ENCODE assay signal across 7 cellular contexts in genomic region chr19:18522124-18522861, GRCh38. TPM values are rescaled to one million over a fixed set of nuclear protein-coding genes. Genes with fewer than 3 reads are reported as not detected.
DNase-seq lines count a peak whose midpoint lies in the region; ATAC-seq, FAIRE-seq and TF ChIP-seq lines count a peak whose summit lies in the region.

No MANE protein-coding gene starts in this region.

- H3K79me2 ChIP-seq in GM12878 (ENCODE audit: control insufficient read depth, insufficient read depth, low read length): peaks cover 44% of the 10 kb centered on the region

- WGBS in GM12878 (ENCODE audit: insufficient coverage, insufficient replicate concordance, low lambda C conversion rate, missing lambda C conversion rate): 2% methylated on average over 31 of the region's 51 CpGs

- no peaks in the 10 kb centered on the region for H3K36me3 ChIP-seq in GM12878 (ENCODE audit: control insufficient read depth in 2 of 2, insufficient read depth in 2 of 2, low read length in 1 of 2)

- H3K4me1 ChIP-seq in GM12878 (ENCODE audit: control insufficient read depth, insufficient read depth, low read length): peaks cover 8% of the 10 kb centered on the region

- CTCF ChIA-PET in GM12878 (lab: Yijun Ruan, JAX): interaction anchor here (0.6 to 6.5 kb wide), 7 partner anchors 22 to 326 kb away, joined by 3 to 64 read pairs (median 3); partner anchors contain the start of genes FKBP8, KXD1, REX1BD and UBA52

- no peak for TF ChIP-seq RAD21 in GM12878 (IDR thresholded peaks at IDR 0.05; ENCODE audit: insufficient read depth, low read depth, low read length)

- TF ChIP-seq CTCF in GM12878 (IDR thresholded peaks at IDR 0.05 in 2 of 3, conservative IDR thresholded peaks at IDR 0.05 in 1 of 3; ENCODE audit: control insufficient read depth in 2 of 3, extremely low read depth in 1 of 3, insufficient read depth in 1 of 3, low read depth in 3 of 3, low read length in 3 of 3): 0 out of 6 replicates have a peak, but pooled peaks of 1 of the 3 experiments have one; percentile 2
- no peak for TF ChIP-seq CTCF in retinal pigment epithelial cell (conservative IDR thresholded peaks at IDR 0.05; ENCODE audit: low read depth, low read length)

- no TSS peak for BruUV-seq in GM12878 (replicated peaks; lab: Mats Ljungman, UMichigan)

- H3K27ac ChIP-seq in GM12878 (ENCODE audit: control insufficient read depth, insufficient read depth): peak overlapping the region; percentile 62

- no peaks in the 10 kb centered on the region for H3K9me3 ChIP-seq in GM12878 (replicated peaks; ENCODE audit: control insufficient read depth, insufficient read depth, low read length)

- in situ Hi-C loops in GM12878 (cut with MboI): no loop called here

- SMC1A ChIA-PET in GM12878 (lab: Charles Lee; ENCODE audit: uncharacterized antibody, unreplicated experiment): interaction anchor here (1.2 to 5.4 kb wide), 6 partner anchors 20 to 152 kb away, joined by 3 to 24 read pairs (median 5); partner anchors contain the start of genes KXD1 and REX1BD

- peak overlapping the region; percentile 90 for H3K4me2 ChIP-seq in GM12878 (ENCODE audit: control insufficient read depth, insufficient read depth)

- intact Hi-C loops in GM12878 (cut with micrococcal nuclease; ENCODE audit: unreplicated experiment): loop anchor here (1.0 to 2.0 kb wide), 4 partner anchors 35 to 114 kb away; partner anchors contain the start of genes KXD1, REX1BD and UBA52

- POLR2A ChIA-PET in GM12878 (lab: Charles Lee): interaction anchor here (0.6 to 4.7 kb wide), 10 partner anchors 20 to 318 kb away, joined by 3 to 48 read pairs (median 6); partner anchors contain the start of genes FKBP8, KXD1, REX1BD and UBA52

- H4K20me1 ChIP-seq in GM12878 (ENCODE audit: control insufficient read depth, insufficient read depth): no peaks in the 10 kb centered on the region

- H3K27me3 ChIP-seq in GM12878 (replicated peaks in 1 of 2; ENCODE audit: control insufficient read depth in 2 of 2, insufficient read depth in 2 of 2, low read length in 1 of 2): no peaks in the 10 kb centered on the region

- ATAC-seq in GM18511 (IDR thresholded peaks at IDR 0.05; ENCODE audit: unreplicated experiment) (peak; percentile 87), HG03025 (IDR thresholded peaks at IDR 0.05; ENCODE audit: low FRiP score, unreplicated experiment) (peak; percentile 86), GM12878 (peak; percentile 94)

- peak; percentile 76 for TF ChIP-seq POLR2A in GM12878 (IDR thresholded peaks at IDR 0.05; ENCODE audit: low read depth, low read length)

- H3K9ac ChIP-seq in GM12878 (ENCODE audit: control insufficient read depth, insufficient read depth, low read length): peak overlapping the region; percentile 58

- DNase-seq in NCI-H2029 treated with DMSO at 0.1 percent for 48 hours (lab: John Stamatoyannopoulos, UW) (peak; percentile 97), T1000 (lab: John Stamatoyannopoulos, UW) (peak; percentile 99), GM12878 (ENCODE audit: low read depth, low spot score) (peak; percentile 99), hypothalamus (lab: John Stamatoyannopoulos, UW) (peak; percentile 93 to 100 (median 100)), retinal pigment epithelial cell (ENCODE audit: low read depth) (peak; percentile 99)

- FAIRE-seq in GM12878 (lab: Jason Lieb, UNC): peak; percentile 99

- RAD21 ChIA-PET in GM12878 (lab: Charles Lee; ENCODE audit: unreplicated experiment): interaction anchor here (0.6 to 5.1 kb wide), 6 partner anchors 12 to 66 kb away, joined by 3 to 35 read pairs (median 6); partner anchors contain the start of genes KXD1, REX1BD and UBA52

- H2AFZ ChIP-seq in GM12878 (ENCODE audit: control insufficient read depth, low read depth, low read length): peak overlapping the region; percentile 57

- TF ChIP-seq EP300 in GM12878 (IDR thresholded peaks at IDR 0.05; ENCODE audit: borderline replicate concordance in 1 of 2, control insufficient read depth in 1 of 2, low read depth in 2 of 2, low read length in 2 of 2): no peak; a peak in 1 of 4 replicates

- H3K4me3 ChIP-seq in GM12878 (0 out of 2 replicates have a peak overlapping the region, but pooled peaks have one; percentile 54), retinal pigment epithelial cell (ENCODE audit: low read length) (peak overlapping the region; percentile 85)

TF ChIP-seq in GM12878, 131 proteins besides CTCF, POLR2A, EP300 and RAD21 (continues in another document):
- peak; percentile 35; the same call in 1 of the 2 replicates for TF ChIP-seq NRF1 (conservative IDR thresholded peaks at IDR 0.05; ENCODE audit: low read depth, low read length)

RNA-seq across cellular contexts. Expression of gene ELL, which starts 0.4 kb away (rescaled TPM):
- total RNA-seq in GM12878 (2013; cell fraction: nucleolus; rRNA removed): 31.6 and 39.3 TPM in 2 replicates
- total RNA-seq in GM12878 (2014; rRNA removed) (11.7 and 13.1 TPM in 2 replicates), GM12878 (2014; rRNA removed; fragmentation: Illumina TruSeq; extraction: Trizol) (3.8 and 5.1 TPM in 2 replicates), GM12878 (2021) (19.7 and 25.0 TPM in 2 replicates)
- 4.6 TPM for polyA plus RNA-seq in GM12878 (2011; ENCODE audit: low read depth)
- polyA plus RNA-seq in GM12878 (2011; rRNA removed) (2.4 and 4.6 TPM in 2 replicates), GM12878 (2014; fragmentation: Illumina TruSeq; extraction: Trizol) (0.87 and 3.6 TPM in 2 replicates), GM12878 (2014; fragmentation: Nextera tagmentation; extraction: Ambion mirVana) (under 1 TPM; 0.91 to 0.98 TPM), GM12878 (2014; rRNA removed) (13.8 and 16.8 TPM in 2 replicates), GM12878 (2016; fragmentation: Nextera tagmentation; extraction: Ambion mirVana) (10 to 100 TPM; 21.2 to 21.6 TPM)
- polyA plus RNA-seq in GM12878 (2011; cell fraction: cytosol; rRNA removed): 6.1 and 9.0 TPM in 2 replicates
- polyA plus RNA-seq in GM12878 (2011; cell fraction: nucleus; rRNA removed): 23.5 and 30.6 TPM in 2 replicates
- polyA plus RNA-seq in GM12878 (2012): 13.5 and 16.7 TPM in 2 replicates
- 5.9 and 12.4 TPM in 2 replicates for polyA minus RNA-seq in GM12878 (2011; rRNA and poly(A)+ RNA removed)
- 4.8 and 10.7 TPM in 2 replicates for polyA minus RNA-seq in GM12878 (2011; cell fraction: cytosol; rRNA and poly(A)+ RNA removed)
- 7.1 and 13.3 TPM in 2 replicates for polyA minus RNA-seq in GM12878 (2011; cell fraction: nucleus; rRNA and poly(A)+ RNA removed)

RNA-seq across cellular contexts. Expression of gene FKBP8, which starts 21.1 kb away (rescaled TPM):
- total RNA-seq in GM12878 (2013; cell fraction: nucleolus; rRNA removed): 50.6 and 53.1 TPM in 2 replicates
- 157 and 192 TPM in 2 replicates for total RNA-seq in GM12878 (2014; rRNA removed)
- total RNA-seq in GM12878 (2014; rRNA removed; fragmentation: Illumina TruSeq; extraction: Trizol): 59.8 and 66.4 TPM in 2 replicates
- 204 and 205 TPM in 2 replicates for total RNA-seq in GM12878 (2021)
- 74.1 TPM for polyA plus RNA-seq in GM12878 (2011; ENCODE audit: low read depth)
- 62.3 and 116 TPM in 2 replicates for polyA plus RNA-seq in GM12878 (2011; rRNA removed)
- 212 and 258 TPM in 2 replicates for polyA plus RNA-seq in GM12878 (2011; cell fraction: cytosol; rRNA removed)
- 200 and 207 TPM in 2 replicates for polyA plus RNA-seq in GM12878 (2011; cell fraction: nucleus; rRNA removed)
- 209 and 231 TPM in 2 replicates for polyA plus RNA-seq in GM12878 (2012)
- 4.2 and 39.7 TPM in 2 replicates for polyA plus RNA-seq in GM12878 (2014; fragmentation: Illumina TruSeq; extraction: Trizol)
- polyA plus RNA-seq in GM12878 (2014; fragmentation: Nextera tagmentation; extraction: Ambion mirVana): 1 to 10 TPM in 1 of 2 experiments, under 1 TPM in 1; 0.13 to 1.1 TPM
- polyA plus RNA-seq in GM12878 (2014; rRNA removed): 143 and 172 TPM in 2 replicates
- polyA plus RNA-seq in GM12878 (2016; fragmentation: Nextera tagmentation; extraction: Ambion mirVana): 100 to 1,000 TPM in 1 of 2 experiments, 10 to 100 TPM in 1; 90.1 to 101 TPM
- polyA minus RNA-seq in GM12878 (2011; rRNA and poly(A)+ RNA removed): 71.0 and 163 TPM in 2 replicates
- 101 and 104 TPM in 2 replicates for polyA minus RNA-seq in GM12878 (2011; cell fraction: cytosol; rRNA and poly(A)+ RNA removed)
- 33.4 and 45.1 TPM in 2 replicates for polyA minus RNA-seq in GM12878 (2011; cell fraction: nucleus; rRNA and poly(A)+ RNA removed)

RNA-seq across cellular contexts. Expression of gene KXD1, which starts 35.4 kb away (rescaled TPM):
- total RNA-seq in GM12878 (2013; cell fraction: nucleolus; rRNA removed): 63.6 and 63.9 TPM in 2 replicates
- total RNA-seq in GM12878 (2014; rRNA removed): 116 and 128 TPM in 2 replicates
- 75.5 and 82.0 TPM in 2 replicates for total RNA-seq in GM12878 (2014; rRNA removed; fragmentation: Illumina TruSeq; extraction: Trizol)
- total RNA-seq in GM12878 (2021): 109 and 111 TPM in 2 replicates
- polyA plus RNA-seq in GM12878 (2011; ENCODE audit: low read depth): 63.3 TPM
- 67.3 and 130 TPM in 2 replicates for polyA plus RNA-seq in GM12878 (2011; rRNA removed)
- 191 and 223 TPM in 2 replicates for polyA plus RNA-seq in GM12878 (2011; cell fraction: cytosol; rRNA removed)
- polyA plus RNA-seq in GM12878 (2011; cell fraction: nucleus; rRNA removed): 161 and 189 TPM in 2 replicates
- 111 and 123 TPM in 2 replicates for polyA plus RNA-seq in GM12878 (2012)
- 91.4 and 151 TPM in 2 replicates for polyA plus RNA-seq in GM12878 (2014; fragmentation: Illumina TruSeq; extraction: Trizol)
- polyA plus RNA-seq in GM12878 (2014; fragmentation: Nextera tagmentation; extraction: Ambion mirVana): 10 to 100 TPM; 27.5 to 44.9 TPM
- polyA plus RNA-seq in GM12878 (2014; rRNA removed): 193 and 209 TPM in 2 replicates
- 100 to 1,000 TPM; 182 to 191 TPM for polyA plus RNA-seq in GM12878 (2016; fragmentation: Nextera tagmentation; extraction: Ambion mirVana)
- 68.5 and 130 TPM in 2 replicates for polyA minus RNA-seq in GM12878 (2011; rRNA and poly(A)+ RNA removed)
- 52.8 and 63.2 TPM in 2 replicates for polyA minus RNA-seq in GM12878 (2011; cell fraction: cytosol; rRNA and poly(A)+ RNA removed)
- 18.9 and 32.5 TPM in 2 replicates for polyA minus RNA-seq in GM12878 (2011; cell fraction: nucleus; rRNA and poly(A)+ RNA removed)

RNA-seq across cellular contexts. Expression of gene UBA52, which starts 49.4 kb away (rescaled TPM):
- total RNA-seq in GM12878 (2013; cell fraction: nucleolus; rRNA removed): 129 and 132 TPM in 2 replicates
- total RNA-seq in GM12878 (2014; rRNA removed): 1,493 and 1,661 TPM in 2 replicates
- total RNA-seq in GM12878 (2014; rRNA removed; fragmentation: Illumina TruSeq; extraction: Trizol): 1,429 and 1,442 TPM in 2 replicates
- 1,629 and 1,678 TPM in 2 replicates for total RNA-seq in GM12878 (2021)
- polyA plus RNA-seq in GM12878 (2011; ENCODE audit: low read depth): 10,819 TPM
- 910 and 1,613 TPM in 2 replicates for polyA plus RNA-seq in GM12878 (2011; rRNA removed)
- polyA plus RNA-seq in GM12878 (2011; cell fraction: cytosol; rRNA removed): 3,476 and 4,794 TPM in 2 replicates
- polyA plus RNA-seq in GM12878 (2011; cell fraction: nucleus; rRNA removed): 839 and 898 TPM in 2 replicates
- 3,669 and 4,620 TPM in 2 replicates for polyA plus RNA-seq in GM12878 (2012)
- 2,280 and 2,392 TPM in 2 replicates for polyA plus RNA-seq in GM12878 (2014; fragmentation: Illumina TruSeq; extraction: Trizol)
- polyA plus RNA-seq in GM12878 (2014; fragmentation: Nextera tagmentation; extraction: Ambion mirVana): 1,000 to 10,000 TPM; 2,192 to 2,288 TPM
- 2,186 and 2,597 TPM in 2 replicates for polyA plus RNA-seq in GM12878 (2014; rRNA removed)
- 1,000 to 10,000 TPM; 1,131 to 1,180 TPM for polyA plus RNA-seq in GM12878 (2016; fragmentation: Nextera tagmentation; extraction: Ambion mirVana)
- 1,757 and 2,399 TPM in 2 replicates for polyA minus RNA-seq in GM12878 (2011; rRNA and poly(A)+ RNA removed)
- 394 and 436 TPM in 2 replicates for polyA minus RNA-seq in GM12878 (2011; cell fraction: cytosol; rRNA and poly(A)+ RNA removed)
- polyA minus RNA-seq in GM12878 (2011; cell fraction: nucleus; rRNA and poly(A)+ RNA removed): 157 and 251 TPM in 2 replicates

Comparison
In these comparisons a context has a peak if more than half of its experiments do, and no peak if none do; other contexts are left out.
1. Peak in every context shown above with its lines: DNase-seq, ATAC-seq, H3K4me3 ChIP-seq and H3K27ac ChIP-seq.